1 cellular context compared by ENCODE assay signal in genomic region chr14:91060472-91061308, GRCh38.
TF ChIP-seq lines count a peak whose summit lies in the region.

Gene RPS6KA5, minus strand, starts transcription at chr14:91060641. Its CDS starts 207 bp downstream, at chr14:91060434.

TF ChIP-seq in K562, 482 proteins besides CTCF, POLR2A, EP300 and RAD21 (continued from another document and continues in another):
- TF ChIP-seq MGA (IDR thresholded peaks at IDR 0.05): peak; percentile 89
- TF ChIP-seq MCM2 (IDR thresholded peaks at IDR 0.05; ENCODE audit: low read depth): no peak
- TF ChIP-seq TAL1 (IDR thresholded peaks at IDR 0.05): no peak
- TF ChIP-seq YBX1 (IDR thresholded peaks at IDR 0.05): no peak
- TF ChIP-seq SIN3A (IDR thresholded peaks at IDR 0.05; ENCODE audit: borderline replicate concordance in 2 of 2, control insufficient read depth in 1 of 2, low read depth in 2 of 2, low read length in 2 of 2): peak in 1 of 2 experiments; percentile 40; a peak in 2 of 4 replicates
- TF ChIP-seq ZNF239 (CRISPR knock-in tag; IDR thresholded peaks at IDR 0.05): no peak
- no peak for TF ChIP-seq ZNF57 (CRISPR knock-in tag; IDR thresholded peaks at IDR 0.05)
- no peak for TF ChIP-seq HES1 (IDR thresholded peaks at IDR 0.05; ENCODE audit: low read depth)
- TF ChIP-seq ZKSCAN3 (CRISPR knock-in tag; IDR thresholded peaks at IDR 0.05): no peak
- TF ChIP-seq ID3 (CRISPR knock-in tag; IDR thresholded peaks at IDR 0.05): no peak
- TF ChIP-seq ID3 (tag; IDR thresholded peaks at IDR 0.05): peak; percentile 48; the same call in 1 of the 2 replicates
- TF ChIP-seq TAF1 (IDR thresholded peaks at IDR 0.05; ENCODE audit: control insufficient read depth, extremely low read depth, insufficient read depth, low read length, severe bottlenecking): peak; percentile 55
- TF ChIP-seq USF2 (CRISPR knock-in tag; IDR thresholded peaks at IDR 0.05): peak; percentile 33
- no peak for TF ChIP-seq SMAD1 (IDR thresholded peaks at IDR 0.05; ENCODE audit: low read depth, low read length, partially characterized antibody)
- no peak for TF ChIP-seq HLTF (IDR thresholded peaks at IDR 0.05)
- no peak for TF ChIP-seq CCNT2 (IDR thresholded peaks at IDR 0.05; ENCODE audit: borderline replicate concordance, extremely low read depth, insufficient read length, low read depth, low read length)
- peak; percentile 51 for TF ChIP-seq MXD1 (CRISPR knock-in tag; IDR thresholded peaks at IDR 0.05; ENCODE audit: borderline replicate concordance, poor library complexity, severe bottlenecking)
- TF ChIP-seq IFI16 (CRISPR knock-in tag; IDR thresholded peaks at IDR 0.05): no peak
- no peak for TF ChIP-seq KDM2B (CRISPR knock-in tag; IDR thresholded peaks at IDR 0.05)
- no peak for TF ChIP-seq CEBPG (CRISPR knock-in tag; IDR thresholded peaks at IDR 0.05)
- no peak for TF ChIP-seq CEBPG (tag; conservative IDR thresholded peaks at IDR 0.05 in 1 of 2, IDR thresholded peaks at IDR 0.05 in 1 of 2)
- peak; percentile 93 to 94 for TF ChIP-seq NRF1 (conservative IDR thresholded peaks at IDR 0.05 in 1 of 2, IDR thresholded peaks at IDR 0.05 in 1 of 2)
- TF ChIP-seq TEAD2 (tag; IDR thresholded peaks at IDR 0.05): no peak
- TF ChIP-seq LARP7 (IDR thresholded peaks at IDR 0.05): no peak
- no peak for TF ChIP-seq ZNF766 (CRISPR knock-in tag; conservative IDR thresholded peaks at IDR 0.05)
- peak in 2 of 3 experiments; percentile 53 for TF ChIP-seq YY1 (IDR thresholded peaks at IDR 0.05; ENCODE audit: borderline replicate concordance in 1 of 3, control insufficient read depth in 1 of 3, extremely low read depth in 1 of 3, insufficient read depth in 3 of 3, insufficient read length in 1 of 3, insufficient replicate concordance in 2 of 3, low read depth in 1 of 3, low read length in 2 of 3)
- no peak for TF ChIP-seq THAP7 (CRISPR knock-in tag; IDR thresholded peaks at IDR 0.05)
- no peak for TF ChIP-seq ZNF785 (CRISPR knock-in tag; IDR thresholded peaks at IDR 0.05)
- TF ChIP-seq ZNF79 (CRISPR knock-in tag; IDR thresholded peaks at IDR 0.05; ENCODE audit: low read depth): no peak
- no peak for TF ChIP-seq CBX8 (IDR thresholded peaks at IDR 0.05; ENCODE audit: borderline replicate concordance, extremely low read depth, low read depth, low read length, poor library complexity, severe bottlenecking)
- TF ChIP-seq CLOCK (CRISPR knock-in tag; IDR thresholded peaks at IDR 0.05; ENCODE audit: borderline replicate concordance): no peak
- no peak for TF ChIP-seq ARID3B (CRISPR knock-in tag; IDR thresholded peaks at IDR 0.05; ENCODE audit: borderline replicate concordance)
- no peak for TF ChIP-seq JUNB (CRISPR knock-in tag; conservative IDR thresholded peaks at IDR 0.05)
- TF ChIP-seq MITF (IDR thresholded peaks at IDR 0.05): no peak
- TF ChIP-seq FUS (optimal IDR thresholded peaks at IDR 0.05; ENCODE audit: low read depth, low read length): no peak
- no peak for TF ChIP-seq ZEB2 (IDR thresholded peaks at IDR 0.05)
- TF ChIP-seq U2AF2 (optimal IDR thresholded peaks at IDR 0.05; ENCODE audit: low read depth, low read length): no peak
- no peak for TF ChIP-seq POLR2AphosphoS2 (IDR thresholded peaks at IDR 0.05; ENCODE audit: low read length)
- TF ChIP-seq HINFP (tag; conservative IDR thresholded peaks at IDR 0.05; ENCODE audit: low read depth): no peak
